In the genomic region with DNA sequence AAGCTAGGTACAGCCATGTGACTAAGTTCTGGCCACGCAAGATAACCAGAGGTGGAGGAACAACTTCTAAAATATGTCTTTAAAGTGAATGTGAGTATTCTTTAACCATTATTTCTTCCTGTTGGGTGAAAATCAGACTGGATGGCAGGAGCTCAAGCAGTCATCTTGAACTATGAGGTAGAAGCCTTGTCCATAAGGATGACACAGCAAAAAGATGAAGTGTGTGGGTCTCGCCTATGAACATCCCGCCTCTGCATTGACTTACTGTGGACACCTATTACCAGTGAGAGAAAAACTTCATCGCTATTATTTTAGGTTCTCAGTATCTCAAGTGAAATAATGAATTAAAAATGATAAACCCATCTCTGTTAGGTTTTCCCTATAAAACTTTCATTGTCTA, we compare ENCODE assay signal across 29 cellular contexts.
"Had no signal": no experiment of that assay in that cellular context is flagged by ENCODE, and none has a peak within 500 bp of the region (broad histone marks: within the 10 kb centered on the region; RNA-seq: fewer than 3 reads in every experiment).

No MANE protein-coding gene starts in this region.

- H3K9me3 ChIP-seq: ovary, psoas muscle, spleen, suprapubic skin, testis, tibial artery, transverse colon, upper lobe of right lung, uterus had no signal

- DNase-seq: naive thymus-derived CD8-positive, alpha-beta T cell; nephron progenitor cell; occipital lobe; ovary; posterior cingulate gyrus; psoas muscle; right cardiac atrium; spleen; stimulated activated CD4-positive, alpha-beta T cell treated with anti-CD3 and anti-CD28 coated beads, Interleukin-12 subunit alpha, Interleukin-12 subunit beta, amount 100 ng/mL, for 4 hours; stimulated activated CD4-positive, alpha-beta T cell treated with anti-CD3 and anti-CD28 coated beads, Interleukin-1b, Interleukin-23, amount 100 ng/mL, for 48 hours; stimulated activated CD4-positive, alpha-beta T cell treated with anti-CD3 and anti-CD28 coated beads, Interleukin-4, amount 100 ng/mL, for 1 hour; stimulated activated CD4-positive, alpha-beta T cell treated with anti-CD3 and anti-CD28 coated beads, Interleukin-4, amount 100 ng/mL, for 4 hours; stimulated activated CD8-positive, alpha-beta memory T cell treated with anti-CD3 and anti-CD28 coated beads, Interleukin-4, amount 100 ng/mL, for 48 hours; stimulated activated naive CD4-positive, alpha-beta T cell; stimulated activated naive CD8-positive, alpha-beta T cell treated with anti-CD3 and anti-CD28 coated beads, Interleukin-15, amount 100 ng/mL, for 72 hours; stimulated activated naive CD8-positive, alpha-beta T cell treated with anti-CD3 and anti-CD28 coated beads, Interleukin-15, Interleukin-2, amounts not matched to agents 100 U/mL and 50 U/mL, for 24 hours; substantia nigra; testis; tibial artery; transverse colon; upper lobe of right lung; uterus had no signal

- H3K36me3 ChIP-seq: ovary, spleen, suprapubic skin, tibial artery, transverse colon, upper lobe of right lung, uterus had no signal

- ATAC-seq: naive thymus-derived CD8-positive, alpha-beta T cell; natural killer cell treated with Interleukin-12 subunit alpha and Interleukin-12 subunit beta and Interleukin-15 and Interleukin-18, amount 100 ng/mL, for 72 hours; psoas muscle; right cardiac atrium; sciatic nerve; stimulated activated memory B cell treated with anti-CD40 and anti-IgM and Interleukin-4, amounts not matched to agents 10 μg/mL and 1 μg/mL and 100 μg/mL, for 72 hours; stimulated activated naive CD8-positive, alpha-beta T cell treated with anti-CD3 and anti-CD28 coated beads, Interleukin-15, amount 100 ng/mL, for 72 hours; stimulated activated naive CD8-positive, alpha-beta T cell treated with anti-CD3 and anti-CD28 coated beads, Interleukin-15, Interleukin-2, amounts not matched to agents 100 U/mL and 50 U/mL, for 24 hours; upper lobe of right lung had no signal

- H3K9ac ChIP-seq: parathyroid adenoma had no signal

- H2AFZ ChIP-seq: parathyroid adenoma had no signal

- H3K79me2 ChIP-seq: parathyroid adenoma had no signal

- H3K27me3 ChIP-seq: ovary, spleen, suprapubic skin, testis, tibial artery, transverse colon, upper lobe of right lung, uterus had no signal

- H3K27ac ChIP-seq: ovary, parathyroid adenoma, psoas muscle, skin epidermis, spleen, suprapubic skin, testis, tibial artery, transverse colon, upper lobe of right lung, uterus had no signal

- H3K4me2 ChIP-seq: smooth muscle cell had no signal

- H3K4me3 ChIP-seq: ovary, psoas muscle, skin epidermis, smooth muscle cell, spleen, suprapubic skin, testis, tibial artery, transverse colon, upper lobe of right lung, uterus had no signal

- H3K4me1 ChIP-seq: parathyroid adenoma, psoas muscle, spleen, suprapubic skin, testis, tibial artery, transverse colon, upper lobe of right lung, uterus had no signal
